In the genomic region with DNA sequence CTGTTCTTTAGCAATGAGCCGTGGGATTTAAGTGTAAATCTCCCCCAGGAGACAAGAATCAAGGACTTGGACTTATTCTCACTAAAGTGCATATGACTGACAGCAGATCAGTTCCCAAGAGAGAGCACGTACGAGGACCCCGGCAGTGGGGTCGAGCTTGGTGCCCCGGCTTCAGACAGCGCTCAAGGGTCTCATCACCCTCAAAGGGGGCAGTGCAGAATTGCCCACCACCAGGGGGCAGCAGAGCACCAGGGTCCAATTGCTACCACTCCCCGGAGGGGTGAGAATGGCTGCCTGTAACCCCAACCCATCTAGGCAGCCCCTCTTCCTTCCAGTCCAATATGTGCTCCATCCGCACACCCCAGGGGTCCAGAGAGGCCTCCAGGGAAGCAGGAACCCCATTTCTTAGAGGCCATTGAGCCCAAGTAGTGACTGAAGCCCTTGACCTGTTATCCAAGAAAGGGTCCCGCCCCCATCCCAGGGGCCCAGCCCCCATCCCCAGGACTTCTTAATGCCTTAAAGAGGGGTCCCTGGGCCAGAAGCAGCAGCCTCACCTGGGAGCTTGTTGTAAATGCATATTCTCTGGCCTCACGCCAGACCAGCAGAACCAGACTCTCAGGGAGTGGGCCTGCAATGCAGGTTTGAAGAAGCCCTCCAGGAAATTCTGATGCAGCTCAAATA, we compare ENCODE assay signal across 8 cellular contexts.
DNase-seq lines count a peak whose midpoint lies in the region; ATAC-seq lines count a peak whose summit lies in the region.

No MANE protein-coding gene starts in this region.

- H3K4me3 ChIP-seq in rectal smooth muscle tissue (ENCODE audit: low read length), result no peak overlapping the region

- peaks cover 15% of the 10 kb centered on the region for H3K4me1 ChIP-seq in rectal smooth muscle tissue (ENCODE audit: control insufficient read depth, insufficient read depth, low read length)

- H3K27me3 ChIP-seq in rectal smooth muscle tissue (ENCODE audit: control insufficient read depth, insufficient read depth, low read length), result no peaks in the 10 kb centered on the region

- peak overlapping the region; percentile 7 for H3K27ac ChIP-seq in rectal smooth muscle tissue (ENCODE audit: low read depth, low read length)

- DNase-seq in NCI-H446 (lab: John Stamatoyannopoulos, UW) (peak; percentile 1 to 24), NCI-H446 treated with DMSO at 0.1 percent for 48 hours (lab: John Stamatoyannopoulos, UW) (no peak), OCI-M1 (lab: John Stamatoyannopoulos, UW) (peak; percentile 75), germinal center (ENCODE audit: low spot score) (peak; percentile 51), NCI-H774 (lab: John Stamatoyannopoulos, UW) (no peak)
- DNase-seq in activated T-cell treated with anti-CD3 and anti-CD28 coated beads, Interleukin-2, amount 50 U/mL, for 48 hours, result peak; percentile 81 to 82

- H3K9ac ChIP-seq in rectal smooth muscle tissue (ENCODE audit: low read length), result no peak overlapping the region

- no peak for ATAC-seq in HG02981 (IDR thresholded peaks at IDR 0.05; ENCODE audit: unreplicated experiment)

- no peaks in the 10 kb centered on the region for H3K36me3 ChIP-seq in rectal smooth muscle tissue (ENCODE audit: control insufficient read depth, insufficient read depth, low read length)

Comparison
In these comparisons a context has a peak if more than half of its experiments do, and no peak if none do; other contexts are left out.
1. DNase-seq: peak in NCI-H446 (2 of 2), OCI-M1 (single experiment), activated T-cell treated with anti-CD3 and anti-CD28 coated beads, Interleukin-2, amount 50 U/mL, for 48 hours (2 of 2) and germinal center (single experiment); none in NCI-H446 treated with DMSO at 0.1 percent for 48 hours (single experiment) and NCI-H774 (single experiment).